ENCODE assay signal across 1 cellular context in the genomic region with DNA sequence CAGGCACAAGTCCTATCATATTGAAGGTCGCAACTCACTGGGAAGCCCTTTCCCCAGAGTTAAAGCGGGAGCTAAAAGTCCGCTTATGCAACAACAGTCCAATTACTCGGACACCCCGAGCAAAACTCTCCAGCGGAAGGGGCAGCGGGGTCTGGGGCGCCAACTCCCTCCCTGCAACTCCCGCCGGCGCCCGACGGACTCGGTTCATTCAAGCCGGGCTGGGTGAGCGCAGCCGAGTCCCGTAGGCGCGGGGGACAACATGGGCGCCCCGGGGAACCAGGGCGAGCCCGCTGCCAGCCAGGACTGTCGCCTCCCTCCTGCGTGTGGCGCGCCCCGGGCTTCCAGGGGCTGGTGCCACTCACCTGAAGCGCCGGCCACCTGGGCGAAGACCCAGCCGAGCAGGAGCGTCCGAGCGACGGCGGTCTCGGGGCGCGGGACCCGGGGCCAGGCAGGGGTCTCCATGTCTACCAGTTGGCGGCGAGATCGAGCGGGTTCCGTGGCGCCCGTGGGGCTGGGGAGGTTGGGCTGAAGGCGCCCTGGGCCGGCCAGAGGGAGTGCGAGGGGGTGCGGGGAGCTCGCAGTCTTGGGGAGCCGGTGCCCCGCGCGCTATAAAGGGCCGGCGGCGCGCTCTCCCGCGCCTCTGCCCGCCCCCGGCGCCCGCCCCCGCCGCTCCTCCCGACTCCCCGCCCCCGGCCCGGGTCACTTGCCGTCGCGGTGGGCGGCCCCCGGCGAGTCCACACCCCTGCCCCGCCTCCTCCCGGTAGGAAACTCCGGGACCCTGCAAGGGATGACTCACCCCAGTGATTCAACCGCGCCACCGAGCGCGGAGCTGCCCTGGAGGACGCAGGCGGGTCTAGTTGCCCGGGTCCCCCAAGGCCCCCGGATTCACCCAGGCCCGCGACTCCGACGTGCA.
TF ChIP-seq lines count a peak whose summit lies in the region.

A gene (minus strand): TSS at position 585 of the 913 bp plus-strand sequence. CDS start 123 bp downstream, at position 462.

TF ChIP-seq in WTC11, 78 proteins besides CTCF, POLR2A, EP300 and RAD21 (continued from another document):
- TF ChIP-seq, protein P1, sequence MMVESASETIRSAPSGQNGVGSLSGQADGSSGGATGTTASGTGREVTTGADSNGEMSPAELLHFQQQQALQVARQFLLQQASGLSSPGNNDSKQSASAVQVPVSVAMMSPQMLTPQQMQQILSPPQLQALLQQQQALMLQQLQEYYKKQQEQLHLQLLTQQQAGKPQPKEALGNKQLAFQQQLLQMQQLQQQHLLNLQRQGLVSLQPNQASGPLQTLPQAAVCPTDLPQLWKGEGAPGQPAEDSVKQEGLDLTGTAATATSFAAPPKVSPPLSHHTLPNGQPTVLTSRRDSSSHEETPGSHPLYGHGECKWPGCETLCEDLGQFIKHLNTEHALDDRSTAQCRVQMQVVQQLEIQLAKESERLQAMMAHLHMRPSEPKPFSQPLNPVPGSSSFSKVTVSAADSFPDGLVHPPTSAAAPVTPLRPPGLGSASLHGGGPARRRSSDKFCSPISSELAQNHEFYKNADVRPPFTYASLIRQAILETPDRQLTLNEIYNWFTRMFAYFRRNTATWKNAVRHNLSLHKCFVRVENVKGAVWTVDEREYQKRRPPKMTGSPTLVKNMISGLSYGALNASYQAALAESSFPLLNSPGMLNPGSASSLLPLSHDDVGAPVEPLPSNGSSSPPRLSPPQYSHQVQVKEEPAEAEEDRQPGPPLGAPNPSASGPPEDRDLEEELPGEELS (CRISPR knock-in tag; IDR thresholded peaks at IDR 0.05), result 0 out of 2 replicates have a peak, but pooled peaks have one; percentile 41
- TF ChIP-seq, protein P2, sequence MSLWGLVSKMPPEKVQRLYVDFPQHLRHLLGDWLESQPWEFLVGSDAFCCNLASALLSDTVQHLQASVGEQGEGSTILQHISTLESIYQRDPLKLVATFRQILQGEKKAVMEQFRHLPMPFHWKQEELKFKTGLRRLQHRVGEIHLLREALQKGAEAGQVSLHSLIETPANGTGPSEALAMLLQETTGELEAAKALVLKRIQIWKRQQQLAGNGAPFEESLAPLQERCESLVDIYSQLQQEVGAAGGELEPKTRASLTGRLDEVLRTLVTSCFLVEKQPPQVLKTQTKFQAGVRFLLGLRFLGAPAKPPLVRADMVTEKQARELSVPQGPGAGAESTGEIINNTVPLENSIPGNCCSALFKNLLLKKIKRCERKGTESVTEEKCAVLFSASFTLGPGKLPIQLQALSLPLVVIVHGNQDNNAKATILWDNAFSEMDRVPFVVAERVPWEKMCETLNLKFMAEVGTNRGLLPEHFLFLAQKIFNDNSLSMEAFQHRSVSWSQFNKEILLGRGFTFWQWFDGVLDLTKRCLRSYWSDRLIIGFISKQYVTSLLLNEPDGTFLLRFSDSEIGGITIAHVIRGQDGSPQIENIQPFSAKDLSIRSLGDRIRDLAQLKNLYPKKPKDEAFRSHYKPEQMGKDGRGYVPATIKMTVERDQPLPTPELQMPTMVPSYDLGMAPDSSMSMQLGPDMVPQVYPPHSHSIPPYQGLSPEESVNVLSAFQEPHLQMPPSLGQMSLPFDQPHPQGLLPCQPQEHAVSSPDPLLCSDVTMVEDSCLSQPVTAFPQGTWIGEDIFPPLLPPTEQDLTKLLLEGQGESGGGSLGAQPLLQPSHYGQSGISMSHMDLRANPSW (CRISPR knock-in tag; conservative IDR thresholded peaks at IDR 0.05; ENCODE audit: low read depth), result no peak
- TF ChIP-seq, protein P3, sequence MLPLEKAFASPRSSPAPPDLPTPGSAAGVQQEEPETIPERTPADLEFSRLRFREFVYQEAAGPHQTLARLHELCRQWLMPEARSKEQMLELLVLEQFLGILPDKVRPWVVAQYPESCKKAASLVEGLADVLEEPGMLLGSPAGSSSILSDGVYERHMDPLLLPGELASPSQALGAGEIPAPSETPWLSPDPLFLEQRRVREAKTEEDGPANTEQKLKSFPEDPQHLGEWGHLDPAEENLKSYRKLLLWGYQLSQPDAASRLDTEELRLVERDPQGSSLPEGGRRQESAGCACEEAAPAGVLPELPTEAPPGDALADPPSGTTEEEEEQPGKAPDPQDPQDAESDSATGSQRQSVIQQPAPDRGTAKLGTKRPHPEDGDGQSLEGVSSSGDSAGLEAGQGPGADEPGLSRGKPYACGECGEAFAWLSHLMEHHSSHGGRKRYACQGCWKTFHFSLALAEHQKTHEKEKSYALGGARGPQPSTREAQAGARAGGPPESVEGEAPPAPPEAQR (CRISPR knock-in tag; IDR thresholded peaks at IDR 0.05), result no peak
- TF ChIP-seq CREB1 (CRISPR knock-in tag; IDR thresholded peaks at IDR 0.05) (no peak), SOX15 (CRISPR knock-in tag; IDR thresholded peaks at IDR 0.05) (no peak), TEAD4 (CRISPR knock-in tag; IDR thresholded peaks at IDR 0.05) (0 out of 2 replicates have a peak, but pooled peaks have one; percentile 54), KAT7 (CRISPR knock-in tag; IDR thresholded peaks at IDR 0.05; ENCODE audit: borderline replicate concordance) (no peak), HMGA2 (CRISPR knock-in tag; IDR thresholded peaks at IDR 0.05) (no peak), ATF1 (CRISPR knock-in tag; IDR thresholded peaks at IDR 0.05) (no peak), SP1 (CRISPR knock-in tag; conservative IDR thresholded peaks at IDR 0.05) (peak; percentile 72), RELA (CRISPR knock-in tag; IDR thresholded peaks at IDR 0.05; ENCODE audit: borderline replicate concordance) (no peak), TCF7 (CRISPR knock-in tag; IDR thresholded peaks at IDR 0.05; ENCODE audit: low read depth) (no peak), ZNF317 (CRISPR knock-in tag; IDR thresholded peaks at IDR 0.05; ENCODE audit: borderline replicate concordance, low read depth) (no peak), FOXJ3 (CRISPR knock-in tag; IDR thresholded peaks at IDR 0.05; ENCODE audit: borderline replicate concordance) (no peak), SMAD4 (CRISPR knock-in tag; IDR thresholded peaks at IDR 0.05) (no peak), JUN (CRISPR knock-in tag; IDR thresholded peaks at IDR 0.05) (no peak), ZNF423 (CRISPR knock-in tag; IDR thresholded peaks at IDR 0.05) (peak; percentile 73), NR3C1 (CRISPR knock-in tag; conservative IDR thresholded peaks at IDR 0.05; ENCODE audit: low read depth) (no peak), GRHL2 (CRISPR knock-in tag; IDR thresholded peaks at IDR 0.05; ENCODE audit: insufficient replicate concordance, severe bottlenecking) (no peak)
- TF ChIP-seq, protein P4, sequence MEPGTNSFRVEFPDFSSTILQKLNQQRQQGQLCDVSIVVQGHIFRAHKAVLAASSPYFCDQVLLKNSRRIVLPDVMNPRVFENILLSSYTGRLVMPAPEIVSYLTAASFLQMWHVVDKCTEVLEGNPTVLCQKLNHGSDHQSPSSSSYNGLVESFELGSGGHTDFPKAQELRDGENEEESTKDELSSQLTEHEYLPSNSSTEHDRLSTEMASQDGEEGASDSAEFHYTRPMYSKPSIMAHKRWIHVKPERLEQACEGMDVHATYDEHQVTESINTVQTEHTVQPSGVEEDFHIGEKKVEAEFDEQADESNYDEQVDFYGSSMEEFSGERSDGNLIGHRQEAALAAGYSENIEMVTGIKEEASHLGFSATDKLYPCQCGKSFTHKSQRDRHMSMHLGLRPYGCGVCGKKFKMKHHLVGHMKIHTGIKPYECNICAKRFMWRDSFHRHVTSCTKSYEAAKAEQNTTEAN (CRISPR knock-in tag; IDR thresholded peaks at IDR 0.05), result no peak
- TF ChIP-seq, protein P5, sequence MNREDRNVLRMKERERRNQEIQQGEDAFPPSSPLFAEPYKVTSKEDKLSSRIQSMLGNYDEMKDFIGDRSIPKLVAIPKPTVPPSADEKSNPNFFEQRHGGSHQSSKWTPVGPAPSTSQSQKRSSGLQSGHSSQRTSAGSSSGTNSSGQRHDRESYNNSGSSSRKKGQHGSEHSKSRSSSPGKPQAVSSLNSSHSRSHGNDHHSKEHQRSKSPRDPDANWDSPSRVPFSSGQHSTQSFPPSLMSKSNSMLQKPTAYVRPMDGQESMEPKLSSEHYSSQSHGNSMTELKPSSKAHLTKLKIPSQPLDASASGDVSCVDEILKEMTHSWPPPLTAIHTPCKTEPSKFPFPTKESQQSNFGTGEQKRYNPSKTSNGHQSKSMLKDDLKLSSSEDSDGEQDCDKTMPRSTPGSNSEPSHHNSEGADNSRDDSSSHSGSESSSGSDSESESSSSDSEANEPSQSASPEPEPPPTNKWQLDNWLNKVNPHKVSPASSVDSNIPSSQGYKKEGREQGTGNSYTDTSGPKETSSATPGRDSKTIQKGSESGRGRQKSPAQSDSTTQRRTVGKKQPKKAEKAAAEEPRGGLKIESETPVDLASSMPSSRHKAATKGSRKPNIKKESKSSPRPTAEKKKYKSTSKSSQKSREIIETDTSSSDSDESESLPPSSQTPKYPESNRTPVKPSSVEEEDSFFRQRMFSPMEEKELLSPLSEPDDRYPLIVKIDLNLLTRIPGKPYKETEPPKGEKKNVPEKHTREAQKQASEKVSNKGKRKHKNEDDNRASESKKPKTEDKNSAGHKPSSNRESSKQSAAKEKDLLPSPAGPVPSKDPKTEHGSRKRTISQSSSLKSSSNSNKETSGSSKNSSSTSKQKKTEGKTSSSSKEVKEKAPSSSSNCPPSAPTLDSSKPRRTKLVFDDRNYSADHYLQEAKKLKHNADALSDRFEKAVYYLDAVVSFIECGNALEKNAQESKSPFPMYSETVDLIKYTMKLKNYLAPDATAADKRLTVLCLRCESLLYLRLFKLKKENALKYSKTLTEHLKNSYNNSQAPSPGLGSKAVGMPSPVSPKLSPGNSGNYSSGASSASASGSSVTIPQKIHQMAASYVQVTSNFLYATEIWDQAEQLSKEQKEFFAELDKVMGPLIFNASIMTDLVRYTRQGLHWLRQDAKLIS (CRISPR knock-in tag; IDR thresholded peaks at IDR 0.05; ENCODE audit: borderline replicate concordance), result no peak
- TF ChIP-seq, protein P6, sequence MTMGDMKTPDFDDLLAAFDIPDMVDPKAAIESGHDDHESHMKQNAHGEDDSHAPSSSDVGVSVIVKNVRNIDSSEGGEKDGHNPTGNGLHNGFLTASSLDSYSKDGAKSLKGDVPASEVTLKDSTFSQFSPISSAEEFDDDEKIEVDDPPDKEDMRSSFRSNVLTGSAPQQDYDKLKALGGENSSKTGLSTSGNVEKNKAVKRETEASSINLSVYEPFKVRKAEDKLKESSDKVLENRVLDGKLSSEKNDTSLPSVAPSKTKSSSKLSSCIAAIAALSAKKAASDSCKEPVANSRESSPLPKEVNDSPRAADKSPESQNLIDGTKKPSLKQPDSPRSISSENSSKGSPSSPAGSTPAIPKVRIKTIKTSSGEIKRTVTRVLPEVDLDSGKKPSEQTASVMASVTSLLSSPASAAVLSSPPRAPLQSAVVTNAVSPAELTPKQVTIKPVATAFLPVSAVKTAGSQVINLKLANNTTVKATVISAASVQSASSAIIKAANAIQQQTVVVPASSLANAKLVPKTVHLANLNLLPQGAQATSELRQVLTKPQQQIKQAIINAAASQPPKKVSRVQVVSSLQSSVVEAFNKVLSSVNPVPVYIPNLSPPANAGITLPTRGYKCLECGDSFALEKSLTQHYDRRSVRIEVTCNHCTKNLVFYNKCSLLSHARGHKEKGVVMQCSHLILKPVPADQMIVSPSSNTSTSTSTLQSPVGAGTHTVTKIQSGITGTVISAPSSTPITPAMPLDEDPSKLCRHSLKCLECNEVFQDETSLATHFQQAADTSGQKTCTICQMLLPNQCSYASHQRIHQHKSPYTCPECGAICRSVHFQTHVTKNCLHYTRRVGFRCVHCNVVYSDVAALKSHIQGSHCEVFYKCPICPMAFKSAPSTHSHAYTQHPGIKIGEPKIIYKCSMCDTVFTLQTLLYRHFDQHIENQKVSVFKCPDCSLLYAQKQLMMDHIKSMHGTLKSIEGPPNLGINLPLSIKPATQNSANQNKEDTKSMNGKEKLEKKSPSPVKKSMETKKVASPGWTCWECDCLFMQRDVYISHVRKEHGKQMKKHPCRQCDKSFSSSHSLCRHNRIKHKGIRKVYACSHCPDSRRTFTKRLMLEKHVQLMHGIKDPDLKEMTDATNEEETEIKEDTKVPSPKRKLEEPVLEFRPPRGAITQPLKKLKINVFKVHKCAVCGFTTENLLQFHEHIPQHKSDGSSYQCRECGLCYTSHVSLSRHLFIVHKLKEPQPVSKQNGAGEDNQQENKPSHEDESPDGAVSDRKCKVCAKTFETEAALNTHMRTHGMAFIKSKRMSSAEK (CRISPR knock-in tag; IDR thresholded peaks at IDR 0.05; ENCODE audit: borderline replicate concordance), result no peak
- TF ChIP-seq, protein P7, sequence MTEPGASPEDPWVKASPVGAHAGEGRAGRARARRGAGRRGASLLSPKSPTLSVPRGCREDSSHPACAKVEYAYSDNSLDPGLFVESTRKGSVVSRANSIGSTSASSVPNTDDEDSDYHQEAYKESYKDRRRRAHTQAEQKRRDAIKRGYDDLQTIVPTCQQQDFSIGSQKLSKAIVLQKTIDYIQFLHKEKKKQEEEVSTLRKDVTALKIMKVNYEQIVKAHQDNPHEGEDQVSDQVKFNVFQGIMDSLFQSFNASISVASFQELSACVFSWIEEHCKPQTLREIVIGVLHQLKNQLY (CRISPR knock-in tag; IDR thresholded peaks at IDR 0.05), result no peak
- TF ChIP-seq, protein P8, sequence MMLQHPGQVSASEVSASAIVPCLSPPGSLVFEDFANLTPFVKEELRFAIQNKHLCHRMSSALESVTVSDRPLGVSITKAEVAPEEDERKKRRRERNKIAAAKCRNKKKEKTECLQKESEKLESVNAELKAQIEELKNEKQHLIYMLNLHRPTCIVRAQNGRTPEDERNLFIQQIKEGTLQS (CRISPR knock-in tag; conservative IDR thresholded peaks at IDR 0.05), result no peak
- TF ChIP-seq, protein P9, sequence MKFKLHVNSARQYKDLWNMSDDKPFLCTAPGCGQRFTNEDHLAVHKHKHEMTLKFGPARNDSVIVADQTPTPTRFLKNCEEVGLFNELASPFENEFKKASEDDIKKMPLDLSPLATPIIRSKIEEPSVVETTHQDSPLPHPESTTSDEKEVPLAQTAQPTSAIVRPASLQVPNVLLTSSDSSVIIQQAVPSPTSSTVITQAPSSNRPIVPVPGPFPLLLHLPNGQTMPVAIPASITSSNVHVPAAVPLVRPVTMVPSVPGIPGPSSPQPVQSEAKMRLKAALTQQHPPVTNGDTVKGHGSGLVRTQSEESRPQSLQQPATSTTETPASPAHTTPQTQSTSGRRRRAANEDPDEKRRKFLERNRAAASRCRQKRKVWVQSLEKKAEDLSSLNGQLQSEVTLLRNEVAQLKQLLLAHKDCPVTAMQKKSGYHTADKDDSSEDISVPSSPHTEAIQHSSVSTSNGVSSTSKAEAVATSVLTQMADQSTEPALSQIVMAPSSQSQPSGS (CRISPR knock-in tag; IDR thresholded peaks at IDR 0.05; ENCODE audit: borderline replicate concordance, low read depth), result no peak
- TF ChIP-seq, protein P10, sequence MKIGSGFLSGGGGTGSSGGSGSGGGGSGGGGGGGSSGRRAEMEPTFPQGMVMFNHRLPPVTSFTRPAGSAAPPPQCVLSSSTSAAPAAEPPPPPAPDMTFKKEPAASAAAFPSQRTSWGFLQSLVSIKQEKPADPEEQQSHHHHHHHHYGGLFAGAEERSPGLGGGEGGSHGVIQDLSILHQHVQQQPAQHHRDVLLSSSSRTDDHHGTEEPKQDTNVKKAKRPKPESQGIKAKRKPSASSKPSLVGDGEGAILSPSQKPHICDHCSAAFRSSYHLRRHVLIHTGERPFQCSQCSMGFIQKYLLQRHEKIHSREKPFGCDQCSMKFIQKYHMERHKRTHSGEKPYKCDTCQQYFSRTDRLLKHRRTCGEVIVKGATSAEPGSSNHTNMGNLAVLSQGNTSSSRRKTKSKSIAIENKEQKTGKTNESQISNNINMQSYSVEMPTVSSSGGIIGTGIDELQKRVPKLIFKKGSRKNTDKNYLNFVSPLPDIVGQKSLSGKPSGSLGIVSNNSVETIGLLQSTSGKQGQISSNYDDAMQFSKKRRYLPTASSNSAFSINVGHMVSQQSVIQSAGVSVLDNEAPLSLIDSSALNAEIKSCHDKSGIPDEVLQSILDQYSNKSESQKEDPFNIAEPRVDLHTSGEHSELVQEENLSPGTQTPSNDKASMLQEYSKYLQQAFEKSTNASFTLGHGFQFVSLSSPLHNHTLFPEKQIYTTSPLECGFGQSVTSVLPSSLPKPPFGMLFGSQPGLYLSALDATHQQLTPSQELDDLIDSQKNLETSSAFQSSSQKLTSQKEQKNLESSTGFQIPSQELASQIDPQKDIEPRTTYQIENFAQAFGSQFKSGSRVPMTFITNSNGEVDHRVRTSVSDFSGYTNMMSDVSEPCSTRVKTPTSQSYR (CRISPR knock-in tag; IDR thresholded peaks at IDR 0.05), result no peak
TF ChIP-seq in WTC11: peak in this region for 8.
